In genomic region chr14:28599605-28600004, GRCh38 we compare ENCODE assay signal across 18 cellular contexts.
DNase-seq lines count a peak whose midpoint lies in the region; ATAC-seq, FAIRE-seq and TF ChIP-seq lines count a peak whose summit lies in the region.
"Had no signal": no experiment of that assay in that cellular context is flagged by ENCODE, and none has a peak within 500 bp of the region (broad histone marks: within the 10 kb centered on the region; RNA-seq: fewer than 3 reads in every experiment).

No MANE protein-coding gene starts in this region.

- H3K9ac ChIP-seq in HepG2 (ENCODE audit: insufficient read depth, low read depth, low read length), result no peak overlapping the region
- no peak overlapping the region for H3K9ac ChIP-seq in PC-3 (ENCODE audit: low read length)
- H3K9ac ChIP-seq: BLaER1 had no signal

- BruUV-seq in HepG2 (replicated peaks; lab: Mats Ljungman, UMichigan) (no TSS peak), PC-3 (replicated peaks; lab: Mats Ljungman, UMichigan) (no TSS peak)

- TF ChIP-seq CTCF in HepG2 (CRISPR knock-in tag; IDR thresholded peaks at IDR 0.05), result no peak
- no peak for TF ChIP-seq CTCF in right lobe of liver (IDR thresholded peaks at IDR 0.05)
- no peak for TF ChIP-seq CTCF in PC-3 (conservative IDR thresholded peaks at IDR 0.05; ENCODE audit: low read depth, low read length)
- TF ChIP-seq CTCF in breast epithelium (IDR thresholded peaks at IDR 0.05), result no peak

- POLR2A ChIA-PET in HepG2 (lab: Yijun Ruan, JAX), result no interaction called here
- POLR2A ChIA-PET in PC-3 (lab: Charles Lee; ENCODE audit: unreplicated experiment), result interaction anchor here (0.6 kb wide), 1 partner anchor 86 kb away, joined by 7 read pairs; no protein-coding TSS in a partner anchor

- H2AFZ ChIP-seq in HepG2 (ENCODE audit: low read length) (no peak overlapping the region), PC-3 (ENCODE audit: low read length) (no peak overlapping the region)

- CTCF ChIA-PET in HepG2 (lab: Yijun Ruan, JAX; ENCODE audit: low intra/inter-chr PET ratio, low total read pairs) (no interaction called here), PC-3 (lab: Charles Lee) (no interaction called here)

- no peaks in the 10 kb centered on the region for H3K79me2 ChIP-seq in HepG2 (ENCODE audit: insufficient read depth, low read length)
- no peaks in the 10 kb centered on the region for H3K79me2 ChIP-seq in PC-3 (ENCODE audit: low read length)

- peaks cover 83% of the 10 kb centered on the region for H3K9me3 ChIP-seq in HepG2 (ENCODE audit: low read length)
- H3K9me3 ChIP-seq in right lobe of liver, result no peaks in the 10 kb centered on the region
- H3K9me3 ChIP-seq in PC-3 (ENCODE audit: low read length), result no peaks in the 10 kb centered on the region
- no peaks in the 10 kb centered on the region for H3K9me3 ChIP-seq in breast epithelium
- H3K9me3 ChIP-seq: BE2C, BLaER1 had no signal

- no peaks in the 10 kb centered on the region for H3F3A ChIP-seq in PC-3 (ENCODE audit: low read length, unreplicated experiment)

- no peak for ATAC-seq in HepG2
- no peak for ATAC-seq in right lobe of liver
- no peak for ATAC-seq in PC-3

- no peak for DNase-seq in HepG2 (ENCODE audit: low spot score)
- no peak for DNase-seq in right lobe of liver
- DNase-seq in PC-3, result no peak
- no peak for DNase-seq in DMS 273 (lab: John Stamatoyannopoulos, UW; ENCODE audit: unreplicated experiment)
- no peak for DNase-seq in breast epithelium (ENCODE audit: low spot score in 2 of 2)
- DNase-seq: ACHN; BE2C; C1 segment of cervical spinal cord; CD4-positive, alpha-beta memory T cell; CD4-positive, CD25-positive, alpha-beta regulatory T cell; CD8-positive, alpha-beta memory T cell; COR-L47; DMS79 treated with DMSO at 0.1 percent for 48 hours; GF-D8 had no signal

- TF ChIP-seq EP300 in HepG2 (IDR thresholded peaks at IDR 0.05; ENCODE audit: low read depth in 2 of 2, low read length in 2 of 2) (no peak), HepG2 (CRISPR knock-in tag; IDR thresholded peaks at IDR 0.05; ENCODE audit: borderline replicate concordance) (no peak)

- H3K4me1 ChIP-seq in HepG2 (ENCODE audit: insufficient read depth, low read length) (no peaks in the 10 kb centered on the region), right lobe of liver (no peaks in the 10 kb centered on the region), PC-3 (ENCODE audit: insufficient read depth, low read length) (peaks cover 27% of the 10 kb centered on the region), breast epithelium (no peaks in the 10 kb centered on the region)
- H3K4me1 ChIP-seq: BE2C, BLaER1 had no signal

- H4K20me1 ChIP-seq in HepG2 (ENCODE audit: insufficient read depth, low read length) (no peaks in the 10 kb centered on the region), PC-3 (ENCODE audit: low read length) (no peaks in the 10 kb centered on the region)
- H4K20me1 ChIP-seq: BLaER1 had no signal

- no peak for TF ChIP-seq POLR2A in HepG2 (IDR thresholded peaks at IDR 0.05; ENCODE audit: insufficient read depth in 1 of 2, low read depth in 2 of 2, low read length in 2 of 2)
- no peak for TF ChIP-seq POLR2A in right lobe of liver (IDR thresholded peaks at IDR 0.05)
- no peak for TF ChIP-seq POLR2A in breast epithelium (IDR thresholded peaks at IDR 0.05)

- intact Hi-C loops in HepG2 (cut with micrococcal nuclease; ENCODE audit: unreplicated experiment) (no loop called here), right lobe of liver (cut with DNase I) (no loop called here), PC-3 (cut with micrococcal nuclease) (loop anchor here (5.0 kb wide), 1 partner anchor 217 kb away; no protein-coding TSS in a partner anchor), breast epithelium (cut with DNase I; ENCODE audit: low total_unique reads) (loop anchor here (10.0 kb wide), 1 partner anchor 895 kb away; no protein-coding TSS in a partner anchor)

- no peak for FAIRE-seq in HepG2 (lab: Jason Lieb, UNC)
- FAIRE-seq: G401.6, GM12891 had no signal

- 0% methylated on average over 1 of the region's 1 CpG for WGBS in HepG2 (ENCODE audit: low lambda C conversion rate)
- WGBS in right lobe of liver (ENCODE audit: insufficient coverage, low coverage, low lambda C conversion rate, missing lambda C conversion rate), result 33% methylated on average over 1 of the region's 1 CpG

- H3K27ac ChIP-seq in HepG2 (ENCODE audit: extremely low read length, insufficient read depth, low read length) (no peak overlapping the region), right lobe of liver (no peak overlapping the region), PC-3 (ENCODE audit: low read length) (no peak overlapping the region), breast epithelium (no peak overlapping the region)
- H3K27ac ChIP-seq: 22Rv1, BLaER1 had no signal

- H3K4me3 ChIP-seq in HepG2 (replicated peaks in 1 of 3; ENCODE audit: insufficient read depth in 1 of 3, low read depth in 2 of 3, low read length in 3 of 3), result no peak overlapping the region
- no peak overlapping the region for H3K4me3 ChIP-seq in right lobe of liver
- H3K4me3 ChIP-seq in PC-3 (ENCODE audit: low read length), result no peak overlapping the region
- H3K4me3 ChIP-seq in breast epithelium, result no peak overlapping the region
- H3K4me3 ChIP-seq: BLaER1 had no signal

- H3K9me2 ChIP-seq in PC-3 (replicated peaks; ENCODE audit: low read length), result no peaks in the 10 kb centered on the region

- in situ Hi-C loops in HepG2 (cut with HindIII; ENCODE audit: extremely low pct_ligation_motif_present, low pct_unique_long_range_greater_than_20kb), result no loop called here

- H3K4me2 ChIP-seq in HepG2 (ENCODE audit: low read depth, low read length) (no peak overlapping the region), PC-3 (ENCODE audit: low read length) (peak overlapping the region; percentile 9; the same call in 1 of the 2 replicates)
- H3K4me2 ChIP-seq: BLaER1 had no signal

- H3K36me3 ChIP-seq in HepG2 (replicated peaks in 1 of 2; ENCODE audit: control insufficient read depth in 1 of 2, insufficient read depth in 2 of 2, low read length in 2 of 2) (no peaks in the 10 kb centered on the region), right lobe of liver (no peaks in the 10 kb centered on the region), PC-3 (ENCODE audit: low read depth, low read length) (no peaks in the 10 kb centered on the region), breast epithelium (no peaks in the 10 kb centered on the region)
- H3K36me3 ChIP-seq: BE2C, BLaER1 had no signal

- no peak for TF ChIP-seq RAD21 in HepG2 (CRISPR knock-in tag; IDR thresholded peaks at IDR 0.05)

- H3K27me3 ChIP-seq in HepG2 (ENCODE audit: control insufficient read depth in 1 of 2, insufficient read depth in 2 of 2, low read length in 2 of 2) (no peaks in the 10 kb centered on the region), right lobe of liver (no peaks in the 10 kb centered on the region), PC-3 (ENCODE audit: low read length) (no peaks in the 10 kb centered on the region), breast epithelium (no peaks in the 10 kb centered on the region)
- H3K27me3 ChIP-seq: BE2C, BLaER1 had no signal

TF ChIP-seq in HepG2, 621 proteins besides CTCF, POLR2A, EP300 and RAD21:
- TF ChIP-seq MAFF (IDR thresholded peaks at IDR 0.05; ENCODE audit: low read depth, low read length) (peak; percentile 57), CREB1 (IDR thresholded peaks at IDR 0.05) (no peak), CREB1 (CRISPR knock-in tag; IDR thresholded peaks at IDR 0.05) (no peak), MAF1 (CRISPR knock-in tag; IDR thresholded peaks at IDR 0.05; ENCODE audit: borderline replicate concordance) (no peak), MAFK (conservative IDR thresholded peaks at IDR 0.05 in 1 of 2, IDR thresholded peaks at IDR 0.05 in 1 of 2; ENCODE audit: low read length in 2 of 2) (peak; percentile 58 to 70; a peak in 3 of 4 replicates)

Comparison
In these comparisons a context has a peak if more than half of its experiments do, and no peak if none do; other contexts are left out.
1. intact Hi-C loops: an anchor here in PC-3 (5.0 kb wide) and breast epithelium (10.0 kb wide); none called in HepG2 and right lobe of liver.